Comparison of ENCODE assay signal across 9 cellular contexts in genomic region chr7:116501425-116502167, GRCh38. TPM values are rescaled to one million over a fixed set of nuclear protein-coding genes. Genes with fewer than 3 reads are reported as not detected.
DNase-seq lines count a peak whose midpoint lies in the region; ATAC-seq and TF ChIP-seq lines count a peak whose summit lies in the region.
"Had no signal": no experiment of that assay in that cellular context is flagged by ENCODE, and none has a peak within 500 bp of the region (broad histone marks: within the 10 kb centered on the region; RNA-seq: fewer than 3 reads in every experiment).

No MANE protein-coding gene starts in this region.

- peak overlapping the region; percentile 21 for H3K27ac ChIP-seq in fibroblast of lung (ENCODE audit: insufficient read depth, low read length)
- H3K27ac ChIP-seq in osteoblast (ENCODE audit: low read depth, low read length), result peak overlapping the region; percentile 46

- H3K79me2 ChIP-seq in fibroblast of lung (ENCODE audit: control insufficient read depth, insufficient read depth, low read length), result peaks cover 56% of the 10 kb centered on the region
- peaks cover 49% of the 10 kb centered on the region for H3K79me2 ChIP-seq in osteoblast (ENCODE audit: insufficient read depth, low read length)

- peak overlapping the region; percentile 90 for H3K4me2 ChIP-seq in fibroblast of lung (ENCODE audit: extremely low read depth, insufficient read depth, low read length)
- peak overlapping the region; percentile 93 for H3K4me2 ChIP-seq in osteoblast (ENCODE audit: insufficient read depth, low read length)

- TF ChIP-seq CTCF in AG09309 (IDR thresholded peaks at IDR 0.05; ENCODE audit: control insufficient read depth, insufficient read depth, low read depth, low read length, missing control alignments), result no peak
- no peak for TF ChIP-seq CTCF in fibroblast of lung (conservative IDR thresholded peaks at IDR 0.05 in 1 of 2, IDR thresholded peaks at IDR 0.05 in 1 of 2; ENCODE audit: low read depth in 1 of 2, low read length in 2 of 2)
- no peak for TF ChIP-seq CTCF in osteoblast (IDR thresholded peaks at IDR 0.05; ENCODE audit: extremely low read depth, low read depth, low read length)

- H3K9ac ChIP-seq in fibroblast of lung (ENCODE audit: insufficient read depth, low read length), result no peak overlapping the region

- H4K20me1 ChIP-seq in fibroblast of lung (ENCODE audit: control insufficient read depth, extremely low read depth, insufficient read depth, low read length) (no peaks in the 10 kb centered on the region), osteoblast (ENCODE audit: insufficient read depth, low read length) (no peaks in the 10 kb centered on the region)

- no peaks in the 10 kb centered on the region for H3K9me3 ChIP-seq in fibroblast of lung (ENCODE audit: control insufficient read depth, insufficient read depth, low read depth, low read length)
- no peaks in the 10 kb centered on the region for H3K9me3 ChIP-seq in osteoblast (ENCODE audit: low read depth, low read length)

- H3K27me3 ChIP-seq in fibroblast of lung (ENCODE audit: control insufficient read depth, insufficient read depth, low read length) (no peaks in the 10 kb centered on the region), osteoblast (ENCODE audit: insufficient read depth, low read length) (no peaks in the 10 kb centered on the region)

- H3K36me3 ChIP-seq in fibroblast of lung (ENCODE audit: control insufficient read depth, insufficient read depth, low read length) (peaks cover 3% of the 10 kb centered on the region), osteoblast (ENCODE audit: insufficient read depth, low read length) (peaks cover 13% of the 10 kb centered on the region)

- H2AFZ ChIP-seq in fibroblast of lung (ENCODE audit: low read length), result no peak overlapping the region
- no peak overlapping the region for H2AFZ ChIP-seq in osteoblast (ENCODE audit: low read length)

- no peak for ATAC-seq in GM21423 (IDR thresholded peaks at IDR 0.05; ENCODE audit: unreplicated experiment)
- ATAC-seq in GM21717 (IDR thresholded peaks at IDR 0.05; ENCODE audit: unreplicated experiment), result no peak
- no peak for ATAC-seq in HG02884 (IDR thresholded peaks at IDR 0.05; ENCODE audit: unreplicated experiment)
- no peak for ATAC-seq in GM18505 (IDR thresholded peaks at IDR 0.05; ENCODE audit: unreplicated experiment)

- DNase-seq in AG09309 (ENCODE audit: low read depth) (no peak), RPMI8226 (peak; percentile 64), fibroblast of lung (ENCODE audit: low read depth in 2 of 2) (peak; percentile 40 to 75), osteoblast (ENCODE audit: insufficient read length, low spot score, missing footprints) (no peak)

- H3K4me1 ChIP-seq in fibroblast of lung (ENCODE audit: control insufficient read depth, extremely low read depth, insufficient read depth, low read length), result peaks cover 5% of the 10 kb centered on the region
- peaks cover 26% of the 10 kb centered on the region for H3K4me1 ChIP-seq in osteoblast (ENCODE audit: insufficient read depth, low read length)

- TF ChIP-seq POLR2A in GM18505 (IDR thresholded peaks at IDR 0.05; ENCODE audit: borderline replicate concordance, extremely low read depth, insufficient read depth, insufficient read length), result no peak

- peak overlapping the region; percentile 80 for H3K4me3 ChIP-seq in AG09309 (ENCODE audit: control insufficient read depth, low read depth, low read length)
- H3K4me3 ChIP-seq in fibroblast of lung (replicated peaks in 1 of 4; ENCODE audit: control extremely low read depth in 1 of 4, insufficient read depth in 1 of 4, low read depth in 3 of 4, low read length in 4 of 4), result peak overlapping the region; percentile 72 to 93 (median 84)
- peak overlapping the region; percentile 89 for H3K4me3 ChIP-seq in osteoblast (ENCODE audit: insufficient read depth, low read length)

RNA-seq across cellular contexts. Expression of gene CAV2, which starts 2.1 kb away (rescaled TPM):
- total RNA-seq in fibroblast of lung, result 60.1 and 119 TPM in 2 replicates
- 217 and 288 TPM in 2 replicates for polyA plus RNA-seq in fibroblast of lung
- 118 and 133 TPM in 2 replicates for polyA plus RNA-seq in fibroblast of lung (2012)
- 162 and 212 TPM in 2 replicates for polyA minus RNA-seq in fibroblast of lung (ENCODE audit: low replicate concordance)
- 62.8 and 67.3 TPM in 2 replicates for total RNA-seq in osteoblast

RNA-seq across cellular contexts. Expression of gene CAV1, which starts 23.2 kb away (rescaled TPM):
- total RNA-seq in fibroblast of lung (174 and 461 TPM in 2 replicates), osteoblast (291 and 337 TPM in 2 replicates)
- polyA plus RNA-seq in fibroblast of lung, result 1,245 and 1,327 TPM in 2 replicates
- 881 and 940 TPM in 2 replicates for polyA plus RNA-seq in fibroblast of lung (2012)
- 3,025 and 3,345 TPM in 2 replicates for polyA minus RNA-seq in fibroblast of lung (ENCODE audit: low replicate concordance)
- polyA plus RNA-seq: CD14-positive monocyte had no signal

Comparison
In these comparisons a context has a peak if more than half of its experiments do, and no peak if none do; other contexts are left out.
1. DNase-seq: peak in RPMI8226 (single experiment) and fibroblast of lung (2 of 2); none in AG09309 (single experiment) and osteoblast (single experiment).
2. Peak in every context shown above with its lines, with median percentiles within 50 percentile points of each other: H3K4me3 ChIP-seq.